Comparison of ENCODE assay signal across 9 cellular contexts in genomic region chr18:79485788-79486355, GRCh38.
DNase-seq lines count a peak whose midpoint lies in the region; ATAC-seq and TF ChIP-seq lines count a peak whose summit lies in the region.
"Had no signal": no experiment of that assay in that cellular context is flagged by ENCODE, and none has a peak within 500 bp of the region (broad histone marks: within the 10 kb centered on the region; RNA-seq: fewer than 3 reads in every experiment).

No MANE protein-coding gene starts in this region.

- H3K9ac ChIP-seq in SK-N-MC (ENCODE audit: insufficient read length) (peak overlapping the region; percentile 5), skeletal muscle tissue (ENCODE audit: low read depth in 1 of 3, low read length in 3 of 3) (peak overlapping the region in 2 of 3 donors; percentile 33 to 64)

- peak overlapping the region; percentile 70 for H3K4me3 ChIP-seq in SK-N-MC
- H3K4me3 ChIP-seq in heart right ventricle, result peak overlapping the region in 6 of 10 donors; percentile 9 to 30 (median 20)
- H3K4me3 ChIP-seq in skeletal muscle tissue (ENCODE audit: low read length in 3 of 3), result peak overlapping the region in 1 of 3 donors; percentile 45

- no peaks in the 10 kb centered on the region for H3K9me3 ChIP-seq in SK-N-MC (ENCODE audit: low read depth, low read length)
- H3K9me3 ChIP-seq in heart right ventricle, result no peaks in the 10 kb centered on the region
- no peaks in the 10 kb centered on the region for H3K9me3 ChIP-seq in skeletal muscle tissue (ENCODE audit: control insufficient read depth in 3 of 3, low read length in 3 of 3)

- intact Hi-C loops in heart right ventricle (cut with DNase I), result no loop called here

- peak; percentile 54 to 80 (median 70) for ATAC-seq in heart right ventricle
- no peak for ATAC-seq in GM21717 (IDR thresholded peaks at IDR 0.05; ENCODE audit: unreplicated experiment)

- 72 to 73% methylated on average over 16 of the region's 16 CpGs for WGBS in heart right ventricle, 2 donors

- H3K27me3 ChIP-seq in heart right ventricle (no peaks in the 10 kb centered on the region), skeletal muscle tissue (ENCODE audit: control insufficient read depth in 3 of 3, insufficient read depth in 3 of 3, low read length in 3 of 3) (no peaks in the 10 kb centered on the region)

- no peak for TF ChIP-seq CTCF in heart right ventricle (IDR thresholded peaks at IDR 0.05)

- DNase-seq in GM04504 (ENCODE audit: low read depth), result peak; percentile 78
- DNase-seq in SK-N-MC (ENCODE audit: low read depth, low spot score), result no peak
- peak in 1 of 2 donors; percentile 36 for DNase-seq in heart right ventricle
- DNase-seq in NCI-H69 (lab: John Stamatoyannopoulos, UW), result no peak
- no peak for DNase-seq in activated CD8-positive, alpha-beta memory T cell treated with anti-CD3 and anti-CD28 coated beads, Interleukin-2, amount 50 U/mL, for 48 hours
- no peak for DNase-seq in activated T-cell treated with anti-CD3 and anti-CD28 coated beads for 4 hours
- DNase-seq: NCI-H2029 had no signal

- no peaks in the 10 kb centered on the region; the same call in 1 of the 2 replicates for H3K36me3 ChIP-seq in SK-N-MC (ENCODE audit: insufficient read depth, low read length)
- peaks cover 0 to 40% (median 14%) of the 10 kb centered on the region in 9 donors for H3K36me3 ChIP-seq in heart right ventricle
- peaks cover 14 to 30% (median 26%) of the 10 kb centered on the region in 3 donors for H3K36me3 ChIP-seq in skeletal muscle tissue (ENCODE audit: control insufficient read depth in 3 of 3, insufficient read depth in 3 of 3, low read length in 3 of 3)

- H3K27ac ChIP-seq in SK-N-MC (peak overlapping the region; percentile 98), heart right ventricle (peak overlapping the region in 7 of 10 donors; percentile 28 to 68 (median 41)), skeletal muscle tissue (ENCODE audit: low read depth, low read length) (peak overlapping the region; percentile 57)

- H3K4me1 ChIP-seq in heart right ventricle, result peaks cover 0 to 14% (median 3%) of the 10 kb centered on the region in 9 donors
- peaks cover 14 to 37% (median 20%) of the 10 kb centered on the region in 3 donors for H3K4me1 ChIP-seq in skeletal muscle tissue (ENCODE audit: control insufficient read depth in 3 of 3, insufficient read depth in 3 of 3, low read length in 3 of 3)

Comparison
In these comparisons a context has a peak if more than half of its experiments do, and no peak if none do; other contexts are left out.
1. H3K27ac ChIP-seq: peak in every context shown above with its lines; median percentile 98 in SK-N-MC; 57 in skeletal muscle tissue; 41 in heart right ventricle.